ENCODE assay signal across 14 cellular contexts in the genomic region with DNA sequence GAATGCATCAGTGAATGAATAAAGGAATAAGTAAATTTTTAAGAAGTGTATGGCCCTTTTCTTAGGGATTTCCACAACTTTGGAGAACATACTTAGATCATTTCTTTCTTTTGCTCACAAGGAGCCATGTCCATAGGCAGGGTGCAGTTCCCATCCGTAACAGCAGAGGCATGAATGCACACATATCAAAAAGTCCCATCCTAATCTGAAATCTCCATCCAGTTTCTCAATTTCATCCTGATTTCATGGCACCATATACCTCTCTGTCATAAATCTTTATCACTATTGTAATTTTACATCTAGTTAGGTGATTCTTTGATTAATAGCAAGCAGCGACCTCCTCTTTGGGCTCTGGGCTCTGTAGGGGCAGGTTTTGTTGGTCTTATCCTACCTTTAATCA.
DNase-seq lines count a peak whose midpoint lies in the region; ATAC-seq and TF ChIP-seq lines count a peak whose summit lies in the region.
"Had no signal": no experiment of that assay in that cellular context is flagged by ENCODE, and none has a peak within 500 bp of the region (broad histone marks: within the 10 kb centered on the region; RNA-seq: fewer than 3 reads in every experiment).

No MANE protein-coding gene starts in this region.

- no peak overlapping the region for H3K27ac ChIP-seq in GM23248
- H3K27ac ChIP-seq: gastrocnemius medialis, HL-60, skin epidermis had no signal

- no peaks in the 10 kb centered on the region for H3K9me3 ChIP-seq in GM23248 (ENCODE audit: low read depth)
- H3K9me3 ChIP-seq: gastrocnemius medialis had no signal

- 0 out of 2 replicates have a peak, but pooled peaks cover 7% of the 10 kb centered on the region for H3K27me3 ChIP-seq in GM23248 (replicated peaks; ENCODE audit: insufficient read depth)

- WGBS in GM23248 (ENCODE audit: low coverage in 1 of 2, low lambda C conversion rate in 2 of 2, missing lambda C conversion rate in 2 of 2), 2 experiments, result 20 to 22% methylated on average over 2 of the region's 2 CpGs

- H3K4me1 ChIP-seq in GM23248 (ENCODE audit: insufficient read depth), result no peaks in the 10 kb centered on the region
- H3K4me1 ChIP-seq: gastrocnemius medialis had no signal

- peak; percentile 38 for TF ChIP-seq CTCF in astrocyte of the spinal cord (IDR thresholded peaks at IDR 0.05; ENCODE audit: low read depth, low read length)

- H3K9ac ChIP-seq in GM23248, result no peak overlapping the region

- no peaks in the 10 kb centered on the region for H3K9me2 ChIP-seq in GM23248 (ENCODE audit: insufficient read depth)

- H3K36me3 ChIP-seq in GM23248 (ENCODE audit: low read depth), result no peaks in the 10 kb centered on the region
- H3K36me3 ChIP-seq: gastrocnemius medialis had no signal

- no peak overlapping the region for H3K4me2 ChIP-seq in GM23248 (ENCODE audit: unreplicated experiment)

- DNase-seq in AML-193 (lab: John Stamatoyannopoulos, UW) (peak; percentile 10 to 50), GM23248 (peak; percentile 20), astrocyte of the spinal cord (ENCODE audit: low read depth, low spot score) (no peak), left kidney (ENCODE audit: low read depth, low spot score) (peak; percentile 26), SK-N-DZ (ENCODE audit: low spot score) (no peak), SKM-1 treated with dmso at 0.1 percent for 144 hours (lab: John Stamatoyannopoulos, UW; ENCODE audit: unreplicated experiment) (no peak), occipital lobe (lab: John Stamatoyannopoulos, UW) (no peak)
- DNase-seq: activated CD8-positive, alpha-beta memory T cell treated with anti-CD3 and anti-CD28 coated beads for 24 hours; Calu3; gastrocnemius medialis; NCI-H2081 had no signal

- H4K20me1 ChIP-seq in GM23248 (ENCODE audit: insufficient read depth), result no peaks in the 10 kb centered on the region

- no peaks in the 10 kb centered on the region for H3K79me2 ChIP-seq in GM23248 (ENCODE audit: insufficient read depth)

- H3K4me3 ChIP-seq in GM23248, result no peak overlapping the region
- H3K4me3 ChIP-seq in astrocyte of the spinal cord (ENCODE audit: low read depth, low read length), result no peak overlapping the region
- H3K4me3 ChIP-seq: gastrocnemius medialis, skin epidermis had no signal

- ATAC-seq in GM21723 (IDR thresholded peaks at IDR 0.05; ENCODE audit: unreplicated experiment), result no peak
- ATAC-seq: gastrocnemius medialis had no signal

- H2AFZ ChIP-seq in GM23248, result no peak overlapping the region

- H3F3A ChIP-seq in GM23248 (ENCODE audit: insufficient read depth), result no peaks in the 10 kb centered on the region

- in situ Hi-C loops in GM23248 (cut with MboI) (no loop called here), astrocyte of the spinal cord (cut with HindIII; ENCODE audit: low sequenced_read_pairs) (no loop called here)

Comparison
In these comparisons a context has a peak if more than half of its experiments do, and no peak if none do; other contexts are left out.
1. DNase-seq: peak in AML-193 (2 of 2), GM23248 (single experiment) and left kidney (single experiment); none in astrocyte of the spinal cord (single experiment), SK-N-DZ (single experiment), SKM-1 treated with dmso at 0.1 percent for 144 hours (single experiment) and occipital lobe (single experiment).